1 cellular context compared by ENCODE assay signal in the genomic region with DNA sequence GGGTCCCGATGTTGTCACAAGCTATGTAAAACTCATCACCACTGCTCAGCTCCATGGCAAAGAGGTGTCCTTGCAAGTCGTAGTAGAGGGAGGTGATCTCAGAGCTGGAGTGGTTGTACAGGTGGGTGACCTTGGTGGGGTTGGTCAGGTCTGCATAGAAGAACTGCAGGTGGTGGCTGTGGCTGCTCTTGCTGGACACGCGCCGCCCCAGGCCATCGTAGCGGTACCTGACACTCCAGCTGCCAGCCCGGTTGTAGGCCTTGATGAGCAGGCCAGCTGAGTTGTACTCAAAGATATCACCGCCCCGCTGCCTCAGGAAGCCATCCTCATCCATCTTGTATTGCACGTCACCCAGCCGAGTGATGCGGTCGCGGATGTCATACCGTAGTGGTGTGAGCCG.
TF ChIP-seq lines count a peak whose summit lies in the region.

No MANE protein-coding gene starts in this region.

TF ChIP-seq in IMR-90, 13 proteins besides CTCF, POLR2A, EP300 and RAD21:
- TF ChIP-seq, protein P1, sequence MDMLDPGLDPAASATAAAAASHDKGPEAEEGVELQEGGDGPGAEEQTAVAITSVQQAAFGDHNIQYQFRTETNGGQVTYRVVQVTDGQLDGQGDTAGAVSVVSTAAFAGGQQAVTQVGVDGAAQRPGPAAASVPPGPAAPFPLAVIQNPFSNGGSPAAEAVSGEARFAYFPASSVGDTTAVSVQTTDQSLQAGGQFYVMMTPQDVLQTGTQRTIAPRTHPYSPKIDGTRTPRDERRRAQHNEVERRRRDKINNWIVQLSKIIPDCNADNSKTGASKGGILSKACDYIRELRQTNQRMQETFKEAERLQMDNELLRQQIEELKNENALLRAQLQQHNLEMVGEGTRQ (IDR thresholded peaks at IDR 0.05; ENCODE audit: low read depth, low read length), result no peak
- TF ChIP-seq MAFK (IDR thresholded peaks at IDR 0.05; ENCODE audit: low read depth, low read length) (no peak), MXI1 (IDR thresholded peaks at IDR 0.05; ENCODE audit: borderline replicate concordance, low read depth, low read length) (no peak), SMC3 (IDR thresholded peaks at IDR 0.05; ENCODE audit: low read depth, low read length) (no peak)
- TF ChIP-seq, protein P2, sequence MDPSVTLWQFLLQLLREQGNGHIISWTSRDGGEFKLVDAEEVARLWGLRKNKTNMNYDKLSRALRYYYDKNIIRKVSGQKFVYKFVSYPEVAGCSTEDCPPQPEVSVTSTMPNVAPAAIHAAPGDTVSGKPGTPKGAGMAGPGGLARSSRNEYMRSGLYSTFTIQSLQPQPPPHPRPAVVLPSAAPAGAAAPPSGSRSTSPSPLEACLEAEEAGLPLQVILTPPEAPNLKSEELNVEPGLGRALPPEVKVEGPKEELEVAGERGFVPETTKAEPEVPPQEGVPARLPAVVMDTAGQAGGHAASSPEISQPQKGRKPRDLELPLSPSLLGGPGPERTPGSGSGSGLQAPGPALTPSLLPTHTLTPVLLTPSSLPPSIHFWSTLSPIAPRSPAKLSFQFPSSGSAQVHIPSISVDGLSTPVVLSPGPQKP (IDR thresholded peaks at IDR 0.05; ENCODE audit: borderline replicate concordance, low read depth, low read length), result no peak
TF ChIP-seq in IMR-90: peak in this region for 0.
